ENCODE assay signal across 14 cellular contexts in genomic region chr6:11969092-11969491, GRCh38. TPM values are rescaled to one million over a fixed set of nuclear protein-coding genes. Genes with fewer than 3 reads are reported as not detected.
DNase-seq lines count a peak whose midpoint lies in the region; ATAC-seq and TF ChIP-seq lines count a peak whose summit lies in the region.
"Had no signal": no experiment of that assay in that cellular context is flagged by ENCODE, and none has a peak within 500 bp of the region (broad histone marks: within the 10 kb centered on the region; RNA-seq: fewer than 3 reads in every experiment).

No MANE protein-coding gene starts in this region.

- peak; percentile 4 for ATAC-seq in left lung

- no peak overlapping the region for H3K9ac ChIP-seq in stomach smooth muscle (ENCODE audit: low read length in 2 of 2)

- H3K27me3 Mint-ChIP-seq in HFFc6 (ENCODE audit: insufficient read depth), result peaks cover 2% of the 10 kb centered on the region; the same call in 1 of the 2 replicates
- no peaks in the 10 kb centered on the region for H3K27me3 Mint-ChIP-seq in chondrocyte (ENCODE audit: low read depth)
- H3K27me3 Mint-ChIP-seq in MCF 10A (ENCODE audit: insufficient read depth, unreplicated experiment), result no peaks in the 10 kb centered on the region

- no TSS peak for BruUV-seq in MCF 10A (replicated peaks; lab: Mats Ljungman, UMichigan)

- H3K9me3 ChIP-seq in left lung (no peaks in the 10 kb centered on the region), stomach smooth muscle (ENCODE audit: control insufficient read depth in 2 of 2, low read length in 2 of 2) (no peaks in the 10 kb centered on the region)
- H3K9me3 ChIP-seq: breast epithelium had no signal

- H3K27me3 ChIP-seq in left lung (no peaks in the 10 kb centered on the region), stomach smooth muscle (ENCODE audit: control insufficient read depth in 1 of 2, insufficient read depth in 2 of 2, low read length in 2 of 2) (no peaks in the 10 kb centered on the region)
- H3K27me3 ChIP-seq: breast epithelium had no signal

- H3K36me3 ChIP-seq in left lung (no peaks in the 10 kb centered on the region), stomach smooth muscle (ENCODE audit: control insufficient read depth in 2 of 2, insufficient read depth in 2 of 2, low read length in 2 of 2) (no peaks in the 10 kb centered on the region)
- H3K36me3 ChIP-seq: breast epithelium had no signal

- peak overlapping the region; percentile 12 for H3K27ac Mint-ChIP-seq in HFFc6
- peak overlapping the region; percentile 58 for H3K27ac Mint-ChIP-seq in chondrocyte (ENCODE audit: unreplicated experiment)
- H3K27ac Mint-ChIP-seq in MCF 10A (ENCODE audit: low read depth, unreplicated experiment), result no peak overlapping the region
- H3K27ac Mint-ChIP-seq: nephron progenitor cell had no signal

- H3K4me1 Mint-ChIP-seq in HFFc6 (ENCODE audit: low read depth) (peaks cover 59% of the 10 kb centered on the region), chondrocyte (ENCODE audit: low read depth) (peaks cover 52% of the 10 kb centered on the region), MCF 10A (ENCODE audit: insufficient read depth, unreplicated experiment) (peaks cover 8% of the 10 kb centered on the region)

- H3K4me1 ChIP-seq in left lung, result peaks cover 5 to 7% of the 10 kb centered on the region in 2 donors
- no peaks in the 10 kb centered on the region for H3K4me1 ChIP-seq in stomach smooth muscle (ENCODE audit: control insufficient read depth, insufficient read depth, low read length)
- H3K4me1 ChIP-seq: breast epithelium had no signal

- peaks cover 3% of the 10 kb centered on the region; the same call in 1 of the 2 replicates for H3K36me3 Mint-ChIP-seq in HFFc6 (ENCODE audit: low read depth)
- H3K36me3 Mint-ChIP-seq in chondrocyte (ENCODE audit: low read depth), result no peaks in the 10 kb centered on the region
- no peaks in the 10 kb centered on the region for H3K36me3 Mint-ChIP-seq in MCF 10A (ENCODE audit: insufficient read depth, unreplicated experiment)

- no peaks in the 10 kb centered on the region for H3K9me3 Mint-ChIP-seq in HFFc6
- no peaks in the 10 kb centered on the region for H3K9me3 Mint-ChIP-seq in chondrocyte (ENCODE audit: low read depth)
- H3K9me3 Mint-ChIP-seq in MCF 10A (ENCODE audit: unreplicated experiment), result peaks cover 8% of the 10 kb centered on the region
- H3K9me3 Mint-ChIP-seq: nephron progenitor cell had no signal

- intact Hi-C loops in left lung (cut with DNase I) (no loop called here), MCF 10A (cut with micrococcal nuclease) (no loop called here)

- no peak for DNase-seq in HFFc6
- DNase-seq in chondrocyte (ENCODE audit: low spot score), result no peak
- no peak for DNase-seq in left lung
- DNase-seq in G401 (ENCODE audit: low spot score), result no peak
- DNase-seq in effector CD4-positive, alpha-beta T cell, result no peak
- DNase-seq in MCF 10A (ENCODE audit: unreplicated experiment), result no peak
- no peak for DNase-seq in SKM-1 treated with dmso at 0.1 percent for 144 hours (lab: John Stamatoyannopoulos, UW; ENCODE audit: unreplicated experiment)
- DNase-seq: erythroblast, KBM-7, NCI-H187 treated with DMSO at 0.1 percent for 48 hours, nephron progenitor cell had no signal

- TF ChIP-seq CTCF in HFFc6 (IDR thresholded peaks at IDR 0.05) (no peak), chondrocyte (IDR thresholded peaks at IDR 0.05) (no peak), left lung (IDR thresholded peaks at IDR 0.05) (no peak), MCF 10A (IDR thresholded peaks at IDR 0.05; ENCODE audit: unreplicated experiment) (no peak)

- H3K4me3 Mint-ChIP-seq in HFFc6 (peak overlapping the region; percentile 47; the same call in 1 of the 2 replicates), chondrocyte (ENCODE audit: unreplicated experiment) (peak overlapping the region; percentile 5), MCF 10A (ENCODE audit: unreplicated experiment) (no peak overlapping the region)
- H3K4me3 Mint-ChIP-seq: nephron progenitor cell had no signal

- CTCF ChIA-PET in MCF 10A (lab: Yijun Ruan, JAX), result interaction anchor here (0.6 to 1.4 kb wide), 2 partner anchors 9 to 160 kb away, joined by 3 read pairs; no protein-coding TSS in a partner anchor

- in situ Hi-C loops in G401 (cut with HindIII; ENCODE audit: low sequenced_read_pairs), result no loop called here

- POLR2A ChIA-PET in MCF 10A (lab: Yijun Ruan, JAX), result no interaction called here

- H3K4me3 ChIP-seq in left lung, result no peak overlapping the region
- peak overlapping the region; percentile 17 to 29 for H3K4me3 ChIP-seq in stomach smooth muscle (ENCODE audit: low read length in 2 of 2)
- H3K4me3 ChIP-seq: SK-N-MC had no signal

- peak overlapping the region; percentile 34 to 53 for H3K27ac ChIP-seq in left lung
- no peak overlapping the region for H3K27ac ChIP-seq in stomach smooth muscle (ENCODE audit: low read length)
- H3K27ac ChIP-seq: SK-N-MC had no signal

RNA-seq across cellular contexts. Expression of gene HIVEP1, which starts 43.0 kb away (rescaled TPM):
- total RNA-seq in HFFc6 (2021; fragmentation: NEBNext Ultra II Directional; extraction: Animal tissue kit (Norgen Biotek cat#: 25700)), result 10 to 100 TPM; 10.3 to 19.9 (median 11.8) TPM
- 34.2 to 49.7 TPM (median 44.6 TPM) in 3 replicates for total RNA-seq in chondrocyte
- total RNA-seq in left lung, result 10 to 100 TPM; 29.2 to 35.9 TPM
- 4.3 and 4.4 TPM in 2 replicates for total RNA-seq in G401 (2014; rRNA removed; shearing (Covaris generic))
- total RNA-seq in MCF 10A (2022), result 19.1 and 27.0 TPM in 2 replicates

Comparison
In these comparisons a context has a peak if more than half of its experiments do, and no peak if none do; other contexts are left out.
1. H3K4me3 ChIP-seq: peak in stomach smooth muscle (2 of 2); none in left lung (0 of 2).